In the genomic region with DNA sequence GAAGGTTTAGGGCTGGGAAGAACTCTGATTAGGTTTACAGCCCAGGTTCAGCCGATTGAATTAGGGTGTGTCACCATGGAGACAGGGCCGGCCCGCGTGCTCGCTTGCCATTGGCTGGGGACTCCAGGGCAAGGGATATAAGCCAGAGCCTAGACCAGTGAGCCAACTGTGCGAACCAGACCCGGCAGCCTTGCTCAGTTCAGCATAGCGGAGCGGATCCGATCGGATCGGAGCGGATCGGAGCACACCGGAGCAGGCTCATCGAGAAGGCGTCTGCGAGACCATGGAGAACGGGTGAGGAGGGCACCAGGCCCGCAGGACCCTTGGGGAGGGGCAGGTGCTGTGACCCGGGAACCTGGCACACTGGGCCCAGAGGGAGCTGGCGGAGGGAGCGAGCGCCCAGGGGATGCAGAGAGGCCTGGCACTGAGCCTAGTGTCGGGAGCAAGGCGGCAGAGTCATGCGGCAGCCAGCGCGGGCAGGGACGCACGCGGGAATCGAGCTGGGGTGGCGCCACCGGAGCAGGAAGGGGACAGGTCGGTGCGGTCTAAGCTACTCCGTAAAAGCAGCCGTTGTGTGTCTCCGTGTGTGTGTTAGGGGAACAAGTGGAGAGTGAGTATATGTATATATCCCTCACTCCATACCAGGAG, we compare ENCODE assay signal across 1 cellular context.
TF ChIP-seq lines count a peak whose summit lies in the region.

A gene (plus strand): TSS at position 165 of the 648 bp plus-strand sequence. CDS start 119 bp downstream, at position 284.

TF ChIP-seq in K562, 482 proteins besides CTCF, POLR2A, EP300 and RAD21 (continued from another document and continues in another):
- TF ChIP-seq, protein P1, sequence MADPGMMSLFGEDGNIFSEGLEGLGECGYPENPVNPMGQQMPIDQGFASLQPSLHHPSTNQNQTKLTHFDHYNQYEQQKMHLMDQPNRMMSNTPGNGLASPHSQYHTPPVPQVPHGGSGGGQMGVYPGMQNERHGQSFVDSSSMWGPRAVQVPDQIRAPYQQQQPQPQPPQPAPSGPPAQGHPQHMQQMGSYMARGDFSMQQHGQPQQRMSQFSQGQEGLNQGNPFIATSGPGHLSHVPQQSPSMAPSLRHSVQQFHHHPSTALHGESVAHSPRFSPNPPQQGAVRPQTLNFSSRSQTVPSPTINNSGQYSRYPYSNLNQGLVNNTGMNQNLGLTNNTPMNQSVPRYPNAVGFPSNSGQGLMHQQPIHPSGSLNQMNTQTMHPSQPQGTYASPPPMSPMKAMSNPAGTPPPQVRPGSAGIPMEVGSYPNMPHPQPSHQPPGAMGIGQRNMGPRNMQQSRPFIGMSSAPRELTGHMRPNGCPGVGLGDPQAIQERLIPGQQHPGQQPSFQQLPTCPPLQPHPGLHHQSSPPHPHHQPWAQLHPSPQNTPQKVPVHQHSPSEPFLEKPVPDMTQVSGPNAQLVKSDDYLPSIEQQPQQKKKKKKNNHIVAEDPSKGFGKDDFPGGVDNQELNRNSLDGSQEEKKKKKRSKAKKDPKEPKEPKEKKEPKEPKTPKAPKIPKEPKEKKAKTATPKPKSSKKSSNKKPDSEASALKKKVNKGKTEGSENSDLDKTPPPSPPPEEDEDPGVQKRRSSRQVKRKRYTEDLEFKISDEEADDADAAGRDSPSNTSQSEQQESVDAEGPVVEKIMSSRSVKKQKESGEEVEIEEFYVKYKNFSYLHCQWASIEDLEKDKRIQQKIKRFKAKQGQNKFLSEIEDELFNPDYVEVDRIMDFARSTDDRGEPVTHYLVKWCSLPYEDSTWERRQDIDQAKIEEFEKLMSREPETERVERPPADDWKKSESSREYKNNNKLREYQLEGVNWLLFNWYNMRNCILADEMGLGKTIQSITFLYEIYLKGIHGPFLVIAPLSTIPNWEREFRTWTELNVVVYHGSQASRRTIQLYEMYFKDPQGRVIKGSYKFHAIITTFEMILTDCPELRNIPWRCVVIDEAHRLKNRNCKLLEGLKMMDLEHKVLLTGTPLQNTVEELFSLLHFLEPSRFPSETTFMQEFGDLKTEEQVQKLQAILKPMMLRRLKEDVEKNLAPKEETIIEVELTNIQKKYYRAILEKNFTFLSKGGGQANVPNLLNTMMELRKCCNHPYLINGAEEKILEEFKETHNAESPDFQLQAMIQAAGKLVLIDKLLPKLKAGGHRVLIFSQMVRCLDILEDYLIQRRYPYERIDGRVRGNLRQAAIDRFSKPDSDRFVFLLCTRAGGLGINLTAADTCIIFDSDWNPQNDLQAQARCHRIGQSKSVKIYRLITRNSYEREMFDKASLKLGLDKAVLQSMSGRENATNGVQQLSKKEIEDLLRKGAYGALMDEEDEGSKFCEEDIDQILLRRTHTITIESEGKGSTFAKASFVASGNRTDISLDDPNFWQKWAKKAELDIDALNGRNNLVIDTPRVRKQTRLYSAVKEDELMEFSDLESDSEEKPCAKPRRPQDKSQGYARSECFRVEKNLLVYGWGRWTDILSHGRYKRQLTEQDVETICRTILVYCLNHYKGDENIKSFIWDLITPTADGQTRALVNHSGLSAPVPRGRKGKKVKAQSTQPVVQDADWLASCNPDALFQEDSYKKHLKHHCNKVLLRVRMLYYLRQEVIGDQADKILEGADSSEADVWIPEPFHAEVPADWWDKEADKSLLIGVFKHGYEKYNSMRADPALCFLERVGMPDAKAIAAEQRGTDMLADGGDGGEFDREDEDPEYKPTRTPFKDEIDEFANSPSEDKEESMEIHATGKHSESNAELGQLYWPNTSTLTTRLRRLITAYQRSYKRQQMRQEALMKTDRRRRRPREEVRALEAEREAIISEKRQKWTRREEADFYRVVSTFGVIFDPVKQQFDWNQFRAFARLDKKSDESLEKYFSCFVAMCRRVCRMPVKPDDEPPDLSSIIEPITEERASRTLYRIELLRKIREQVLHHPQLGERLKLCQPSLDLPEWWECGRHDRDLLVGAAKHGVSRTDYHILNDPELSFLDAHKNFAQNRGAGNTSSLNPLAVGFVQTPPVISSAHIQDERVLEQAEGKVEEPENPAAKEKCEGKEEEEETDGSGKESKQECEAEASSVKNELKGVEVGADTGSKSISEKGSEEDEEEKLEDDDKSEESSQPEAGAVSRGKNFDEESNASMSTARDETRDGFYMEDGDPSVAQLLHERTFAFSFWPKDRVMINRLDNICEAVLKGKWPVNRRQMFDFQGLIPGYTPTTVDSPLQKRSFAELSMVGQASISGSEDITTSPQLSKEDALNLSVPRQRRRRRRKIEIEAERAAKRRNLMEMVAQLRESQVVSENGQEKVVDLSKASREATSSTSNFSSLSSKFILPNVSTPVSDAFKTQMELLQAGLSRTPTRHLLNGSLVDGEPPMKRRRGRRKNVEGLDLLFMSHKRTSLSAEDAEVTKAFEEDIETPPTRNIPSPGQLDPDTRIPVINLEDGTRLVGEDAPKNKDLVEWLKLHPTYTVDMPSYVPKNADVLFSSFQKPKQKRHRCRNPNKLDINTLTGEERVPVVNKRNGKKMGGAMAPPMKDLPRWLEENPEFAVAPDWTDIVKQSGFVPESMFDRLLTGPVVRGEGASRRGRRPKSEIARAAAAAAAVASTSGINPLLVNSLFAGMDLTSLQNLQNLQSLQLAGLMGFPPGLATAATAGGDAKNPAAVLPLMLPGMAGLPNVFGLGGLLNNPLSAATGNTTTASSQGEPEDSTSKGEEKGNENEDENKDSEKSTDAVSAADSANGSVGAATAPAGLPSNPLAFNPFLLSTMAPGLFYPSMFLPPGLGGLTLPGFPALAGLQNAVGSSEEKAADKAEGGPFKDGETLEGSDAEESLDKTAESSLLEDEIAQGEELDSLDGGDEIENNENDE (IDR thresholded peaks at IDR 0.05; ENCODE audit: low read depth, low read length), result no peak
- TF ChIP-seq HNRNPLL (IDR thresholded peaks at IDR 0.05; ENCODE audit: low read depth, low read length, poor library complexity, severe bottlenecking), result peak; percentile 52
- no peak for TF ChIP-seq MEF2D (tag; conservative IDR thresholded peaks at IDR 0.05; ENCODE audit: low read depth)
- TF ChIP-seq, protein P2, sequence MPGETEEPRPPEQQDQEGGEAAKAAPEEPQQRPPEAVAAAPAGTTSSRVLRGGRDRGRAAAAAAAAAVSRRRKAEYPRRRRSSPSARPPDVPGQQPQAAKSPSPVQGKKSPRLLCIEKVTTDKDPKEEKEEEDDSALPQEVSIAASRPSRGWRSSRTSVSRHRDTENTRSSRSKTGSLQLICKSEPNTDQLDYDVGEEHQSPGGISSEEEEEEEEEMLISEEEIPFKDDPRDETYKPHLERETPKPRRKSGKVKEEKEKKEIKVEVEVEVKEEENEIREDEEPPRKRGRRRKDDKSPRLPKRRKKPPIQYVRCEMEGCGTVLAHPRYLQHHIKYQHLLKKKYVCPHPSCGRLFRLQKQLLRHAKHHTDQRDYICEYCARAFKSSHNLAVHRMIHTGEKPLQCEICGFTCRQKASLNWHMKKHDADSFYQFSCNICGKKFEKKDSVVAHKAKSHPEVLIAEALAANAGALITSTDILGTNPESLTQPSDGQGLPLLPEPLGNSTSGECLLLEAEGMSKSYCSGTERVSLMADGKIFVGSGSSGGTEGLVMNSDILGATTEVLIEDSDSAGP (CRISPR knock-in tag; IDR thresholded peaks at IDR 0.05), result no peak
- no peak for TF ChIP-seq CAMTA2 (CRISPR knock-in tag; conservative IDR thresholded peaks at IDR 0.05)
- no peak for TF ChIP-seq ZNF436 (CRISPR knock-in tag; IDR thresholded peaks at IDR 0.05)
- no peak for TF ChIP-seq ZNF140 (CRISPR knock-in tag; IDR thresholded peaks at IDR 0.05)
- TF ChIP-seq CREM (IDR thresholded peaks at IDR 0.05; ENCODE audit: low read depth), result no peak
- no peak for TF ChIP-seq PURB (CRISPR knock-in tag; IDR thresholded peaks at IDR 0.05; ENCODE audit: low read depth)
- TF ChIP-seq, protein P3, sequence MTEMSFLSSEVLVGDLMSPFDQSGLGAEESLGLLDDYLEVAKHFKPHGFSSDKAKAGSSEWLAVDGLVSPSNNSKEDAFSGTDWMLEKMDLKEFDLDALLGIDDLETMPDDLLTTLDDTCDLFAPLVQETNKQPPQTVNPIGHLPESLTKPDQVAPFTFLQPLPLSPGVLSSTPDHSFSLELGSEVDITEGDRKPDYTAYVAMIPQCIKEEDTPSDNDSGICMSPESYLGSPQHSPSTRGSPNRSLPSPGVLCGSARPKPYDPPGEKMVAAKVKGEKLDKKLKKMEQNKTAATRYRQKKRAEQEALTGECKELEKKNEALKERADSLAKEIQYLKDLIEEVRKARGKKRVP (CRISPR knock-in tag; IDR thresholded peaks at IDR 0.05), result 0 out of 2 replicates have a peak, but pooled peaks have one; percentile 7
- no peak for TF ChIP-seq KAT8 (IDR thresholded peaks at IDR 0.05; ENCODE audit: low read depth)
- TF ChIP-seq ZKSCAN8 (CRISPR knock-in tag; IDR thresholded peaks at IDR 0.05), result no peak
- peak; percentile 87; the same call in 1 of the 2 replicates for TF ChIP-seq CBX1 (IDR thresholded peaks at IDR 0.05; ENCODE audit: low read depth)
- TF ChIP-seq ZNF165 (CRISPR knock-in tag; IDR thresholded peaks at IDR 0.05; ENCODE audit: borderline replicate concordance), result no peak
- no peak for TF ChIP-seq ZC3H4 (CRISPR knock-in tag; IDR thresholded peaks at IDR 0.05; ENCODE audit: borderline replicate concordance)
- peak; percentile 28; the same call in 1 of the 2 replicates for TF ChIP-seq ZNF263 (CRISPR knock-in tag; IDR thresholded peaks at IDR 0.05; ENCODE audit: borderline replicate concordance)
- peak; percentile 96 for TF ChIP-seq POLR2AphosphoS5 (IDR thresholded peaks at IDR 0.05; ENCODE audit: control insufficient read depth, insufficient read depth, low read depth, low read length)
- TF ChIP-seq, protein P4, sequence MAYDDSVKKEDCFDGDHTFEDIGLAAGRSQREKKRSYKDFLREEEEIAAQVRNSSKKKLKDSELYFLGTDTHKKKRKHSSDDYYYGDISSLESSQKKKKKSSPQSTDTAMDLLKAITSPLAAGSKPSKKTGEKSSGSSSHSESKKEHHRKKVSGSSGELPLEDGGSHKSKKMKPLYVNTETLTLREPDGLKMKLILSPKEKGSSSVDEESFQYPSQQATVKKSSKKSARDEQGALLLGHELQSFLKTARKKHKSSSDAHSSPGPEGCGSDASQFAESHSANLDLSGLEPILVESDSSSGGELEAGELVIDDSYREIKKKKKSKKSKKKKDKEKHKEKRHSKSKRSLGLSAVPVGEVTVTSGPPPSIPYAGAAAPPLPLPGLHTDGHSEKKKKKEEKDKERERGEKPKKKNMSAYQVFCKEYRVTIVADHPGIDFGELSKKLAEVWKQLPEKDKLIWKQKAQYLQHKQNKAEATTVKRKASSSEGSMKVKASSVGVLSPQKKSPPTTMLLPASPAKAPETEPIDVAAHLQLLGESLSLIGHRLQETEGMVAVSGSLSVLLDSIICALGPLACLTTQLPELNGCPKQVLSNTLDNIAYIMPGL (CRISPR knock-in tag; IDR thresholded peaks at IDR 0.05), result no peak
- no peak for TF ChIP-seq OTX1 (CRISPR knock-in tag; IDR thresholded peaks at IDR 0.05)
- TF ChIP-seq, protein P5, sequence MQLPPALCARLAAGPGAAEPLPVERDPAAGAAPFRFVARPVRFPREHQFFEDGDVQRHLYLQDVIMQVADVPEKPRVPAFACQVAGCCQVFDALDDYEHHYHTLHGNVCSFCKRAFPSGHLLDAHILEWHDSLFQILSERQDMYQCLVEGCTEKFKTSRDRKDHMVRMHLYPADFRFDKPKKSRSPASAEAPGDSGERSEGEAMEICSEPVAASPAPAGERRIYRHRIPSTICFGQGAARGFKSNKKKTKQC (CRISPR knock-in tag; IDR thresholded peaks at IDR 0.05), result no peak
- TF ChIP-seq, protein P6, sequence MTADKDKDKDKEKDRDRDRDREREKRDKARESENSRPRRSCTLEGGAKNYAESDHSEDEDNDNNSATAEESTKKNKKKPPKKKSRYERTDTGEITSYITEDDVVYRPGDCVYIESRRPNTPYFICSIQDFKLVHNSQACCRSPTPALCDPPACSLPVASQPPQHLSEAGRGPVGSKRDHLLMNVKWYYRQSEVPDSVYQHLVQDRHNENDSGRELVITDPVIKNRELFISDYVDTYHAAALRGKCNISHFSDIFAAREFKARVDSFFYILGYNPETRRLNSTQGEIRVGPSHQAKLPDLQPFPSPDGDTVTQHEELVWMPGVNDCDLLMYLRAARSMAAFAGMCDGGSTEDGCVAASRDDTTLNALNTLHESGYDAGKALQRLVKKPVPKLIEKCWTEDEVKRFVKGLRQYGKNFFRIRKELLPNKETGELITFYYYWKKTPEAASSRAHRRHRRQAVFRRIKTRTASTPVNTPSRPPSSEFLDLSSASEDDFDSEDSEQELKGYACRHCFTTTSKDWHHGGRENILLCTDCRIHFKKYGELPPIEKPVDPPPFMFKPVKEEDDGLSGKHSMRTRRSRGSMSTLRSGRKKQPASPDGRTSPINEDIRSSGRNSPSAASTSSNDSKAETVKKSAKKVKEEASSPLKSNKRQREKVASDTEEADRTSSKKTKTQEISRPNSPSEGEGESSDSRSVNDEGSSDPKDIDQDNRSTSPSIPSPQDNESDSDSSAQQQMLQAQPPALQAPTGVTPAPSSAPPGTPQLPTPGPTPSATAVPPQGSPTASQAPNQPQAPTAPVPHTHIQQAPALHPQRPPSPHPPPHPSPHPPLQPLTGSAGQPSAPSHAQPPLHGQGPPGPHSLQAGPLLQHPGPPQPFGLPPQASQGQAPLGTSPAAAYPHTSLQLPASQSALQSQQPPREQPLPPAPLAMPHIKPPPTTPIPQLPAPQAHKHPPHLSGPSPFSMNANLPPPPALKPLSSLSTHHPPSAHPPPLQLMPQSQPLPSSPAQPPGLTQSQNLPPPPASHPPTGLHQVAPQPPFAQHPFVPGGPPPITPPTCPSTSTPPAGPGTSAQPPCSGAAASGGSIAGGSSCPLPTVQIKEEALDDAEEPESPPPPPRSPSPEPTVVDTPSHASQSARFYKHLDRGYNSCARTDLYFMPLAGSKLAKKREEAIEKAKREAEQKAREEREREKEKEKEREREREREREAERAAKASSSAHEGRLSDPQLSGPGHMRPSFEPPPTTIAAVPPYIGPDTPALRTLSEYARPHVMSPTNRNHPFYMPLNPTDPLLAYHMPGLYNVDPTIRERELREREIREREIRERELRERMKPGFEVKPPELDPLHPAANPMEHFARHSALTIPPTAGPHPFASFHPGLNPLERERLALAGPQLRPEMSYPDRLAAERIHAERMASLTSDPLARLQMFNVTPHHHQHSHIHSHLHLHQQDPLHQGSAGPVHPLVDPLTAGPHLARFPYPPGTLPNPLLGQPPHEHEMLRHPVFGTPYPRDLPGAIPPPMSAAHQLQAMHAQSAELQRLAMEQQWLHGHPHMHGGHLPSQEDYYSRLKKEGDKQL (CRISPR knock-in tag; IDR thresholded peaks at IDR 0.05; ENCODE audit: borderline replicate concordance), result 0 out of 2 replicates have a peak, but pooled peaks have one; percentile 18
- no peak for TF ChIP-seq CHD4 (IDR thresholded peaks at IDR 0.05; ENCODE audit: insufficient read depth, insufficient replicate concordance, low read depth, low read length, poor library complexity, severe bottlenecking)
- TF ChIP-seq, protein P7, sequence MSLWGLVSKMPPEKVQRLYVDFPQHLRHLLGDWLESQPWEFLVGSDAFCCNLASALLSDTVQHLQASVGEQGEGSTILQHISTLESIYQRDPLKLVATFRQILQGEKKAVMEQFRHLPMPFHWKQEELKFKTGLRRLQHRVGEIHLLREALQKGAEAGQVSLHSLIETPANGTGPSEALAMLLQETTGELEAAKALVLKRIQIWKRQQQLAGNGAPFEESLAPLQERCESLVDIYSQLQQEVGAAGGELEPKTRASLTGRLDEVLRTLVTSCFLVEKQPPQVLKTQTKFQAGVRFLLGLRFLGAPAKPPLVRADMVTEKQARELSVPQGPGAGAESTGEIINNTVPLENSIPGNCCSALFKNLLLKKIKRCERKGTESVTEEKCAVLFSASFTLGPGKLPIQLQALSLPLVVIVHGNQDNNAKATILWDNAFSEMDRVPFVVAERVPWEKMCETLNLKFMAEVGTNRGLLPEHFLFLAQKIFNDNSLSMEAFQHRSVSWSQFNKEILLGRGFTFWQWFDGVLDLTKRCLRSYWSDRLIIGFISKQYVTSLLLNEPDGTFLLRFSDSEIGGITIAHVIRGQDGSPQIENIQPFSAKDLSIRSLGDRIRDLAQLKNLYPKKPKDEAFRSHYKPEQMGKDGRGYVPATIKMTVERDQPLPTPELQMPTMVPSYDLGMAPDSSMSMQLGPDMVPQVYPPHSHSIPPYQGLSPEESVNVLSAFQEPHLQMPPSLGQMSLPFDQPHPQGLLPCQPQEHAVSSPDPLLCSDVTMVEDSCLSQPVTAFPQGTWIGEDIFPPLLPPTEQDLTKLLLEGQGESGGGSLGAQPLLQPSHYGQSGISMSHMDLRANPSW (CRISPR knock-in tag; IDR thresholded peaks at IDR 0.05), result 0 out of 2 replicates have a peak, but pooled peaks have one; percentile 58
